ENCODE assay signal across 1 cellular context in the genomic region with DNA sequence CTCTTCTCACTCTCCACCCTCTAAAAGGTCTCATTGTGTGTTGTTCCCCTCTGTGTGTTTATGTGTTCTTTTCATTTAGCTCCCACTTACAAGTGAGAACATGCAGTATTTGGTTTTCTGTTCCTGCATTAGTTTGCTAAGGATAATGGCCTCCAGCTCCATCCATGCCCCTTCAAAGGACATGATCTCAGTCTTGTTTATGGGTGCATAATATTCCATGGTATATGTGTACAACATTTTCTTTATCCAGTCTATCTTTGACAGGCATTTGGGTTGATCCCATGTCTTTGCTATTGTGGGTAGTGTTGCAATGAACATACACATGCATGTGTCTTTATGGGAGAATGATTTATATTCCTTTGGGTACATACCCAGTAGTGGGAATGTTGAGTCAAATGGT.
A peak's percentile ranks its signal among the peaks of the same experiment; 100 is the strongest.
TF ChIP-seq lines count a peak whose summit lies in the region.
"Not testable (repeated sequence)": the region's sequence is repeated elsewhere in the genome, so short reads cannot be mapped to it uniquely, and the experiment has no call there.

No MANE protein-coding gene starts in this region.

- CTCF ChIA-PET in HEK293 (lab: Yijun Ruan, JAX), result interaction anchor here (0.5 kb wide), 1 partner anchor 17 kb away, joined by 3 read pairs; no protein-coding TSS in a partner anchor

- not testable (repeated sequence) for H3K36me3 ChIP-seq in HEK293 (ENCODE audit: control insufficient read depth in 2 of 2, insufficient read depth in 1 of 2, low read length in 2 of 2)

- not testable (repeated sequence) for H3K9me3 ChIP-seq in HEK293 (ENCODE audit: control insufficient read depth, insufficient read depth, low read depth, low read length)

- POLR2A ChIA-PET in HEK293 (lab: Yijun Ruan, JAX), result not testable (repeated sequence)

- H3K4me1 ChIP-seq in HEK293 (ENCODE audit: control insufficient read depth, insufficient read depth, low read length), result peaks cover 24% of the 10 kb centered on the region

- not testable (repeated sequence) for H3K4me3 ChIP-seq in HEK293 (ENCODE audit: low read depth, low read length)

- not testable (repeated sequence) for H3K27ac ChIP-seq in HEK293 (ENCODE audit: extremely low read depth, low read depth, low read length)

- not testable (repeated sequence) for TF ChIP-seq CTCF in HEK293 (tag by site-specific recombination; IDR thresholded peaks at IDR 0.05)

TF ChIP-seq in HEK293, 187 proteins besides CTCF, POLR2A, EP300 and RAD21:
- TF ChIP-seq ZNF580 (tag by site-specific recombination; IDR thresholded peaks at IDR 0.05), result peak; percentile 62; the same call in 1 of the 2 replicates
- peak; percentile 79 for TF ChIP-seq ZNF146 (tag by site-specific recombination; IDR thresholded peaks at IDR 0.05)
